21 cellular contexts compared by ENCODE assay signal in the genomic region with DNA sequence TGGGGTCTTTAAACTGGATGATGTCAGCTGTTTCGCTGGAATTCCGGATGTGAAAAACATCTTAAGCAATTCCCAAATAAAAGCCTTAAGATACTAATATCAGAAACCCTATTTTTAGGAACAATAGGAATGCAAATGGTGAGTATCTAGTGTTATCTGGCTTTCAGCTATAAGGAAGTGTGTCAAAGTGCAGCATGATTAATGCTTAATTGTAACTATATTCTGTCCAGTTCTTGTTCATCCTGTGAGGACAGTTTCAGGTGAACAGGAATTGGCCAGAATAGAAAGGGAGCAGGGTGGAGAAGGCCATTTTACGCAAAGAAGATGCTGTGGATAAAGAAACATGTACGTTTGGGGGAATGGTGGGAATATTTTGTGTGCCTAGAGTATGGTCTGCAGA.
"Had no signal": no experiment of that assay in that cellular context is flagged by ENCODE, and none has a peak within 500 bp of the region (broad histone marks: within the 10 kb centered on the region; RNA-seq: fewer than 3 reads in every experiment).

No MANE protein-coding gene starts in this region.

- H3K36me3 ChIP-seq: neutrophil, tibial artery had no signal

- H3K4me3 ChIP-seq: mucosa of descending colon, tibial artery had no signal

- H3K4me1 ChIP-seq: tibial artery had no signal

- H3K4me1 Mint-ChIP-seq: central memory CD8-positive, alpha-beta T cell; T-helper 17 cell had no signal

- H3K36me3 Mint-ChIP-seq: naive thymus-derived CD4-positive, alpha-beta T cell had no signal

- H3K27ac ChIP-seq: neutrophil, tibial artery had no signal

- H3K27me3 ChIP-seq: neutrophil, tibial artery had no signal

- H3K4me3 Mint-ChIP-seq: activated CD8-positive, alpha-beta T cell treated with anti-CD3 and anti-CD28 coated beads, Interleukin-2, amount 10 ng/mL, durations not matched to agents 7 days and 5 days; activated T-cell treated with anti-CD3 and anti-CD28 coated beads, Interleukin-2, amount 50 U/mL, for 72 hours; central memory CD8-positive, alpha-beta T cell; effector memory CD8-positive, alpha-beta T cell; naive thymus-derived CD4-positive, alpha-beta T cell; T-helper 17 cell; WTC11 had no signal

- FAIRE-seq: urothelium cell line had no signal

- ATAC-seq: activated CD8-positive, alpha-beta T cell treated with anti-CD3 and anti-CD28 coated beads, Interleukin-2, amount 10 ng/mL, durations not matched to agents 7 days and 5 days; activated naive CD4-positive, alpha-beta T cell treated with anti-CD3 and anti-CD28 coated beads, Interleukin-2, amount 50 U/mL, for 72 hours; activated T-cell treated with anti-CD3 and anti-CD28 coated beads, Interleukin-2, amount 50 U/mL, for 72 hours; effector memory CD8-positive, alpha-beta T cell; left lobe of liver; mucosa of descending colon; naive thymus-derived CD4-positive, alpha-beta T cell; T-helper 17 cell; WTC11 had no signal

- DNase-seq: activated CD4-positive, alpha-beta T cell treated with anti-CD3 and anti-CD28 coated beads for 48 hours; activated CD8-positive, alpha-beta memory T cell treated with anti-CD3 and anti-CD28 coated beads, Interleukin-2, amount 50 U/mL, for 48 hours; activated CD8-positive, alpha-beta T cell treated with anti-CD3 and anti-CD28 coated beads, Interleukin-2, amount 10 ng/mL, durations not matched to agents 7 days and 5 days; activated gamma-delta T cell; activated T-cell treated with anti-CD3 and anti-CD28 coated beads, Interleukin-2, amount 50 U/mL, for 72 hours; cortex of kidney; effector memory CD8-positive, alpha-beta T cell; mucosa of descending colon; naive thymus-derived CD4-positive, alpha-beta T cell; posterior cingulate gyrus; retina; stimulated activated CD4-positive, alpha-beta T cell treated with anti-CD3 and anti-CD28 coated beads, Interleukin-4, amount 100 ng/mL, for 24 hours; stimulated activated naive CD4-positive, alpha-beta T cell; T-helper 17 cell; tibial artery had no signal

- H3K27ac Mint-ChIP-seq: activated CD8-positive, alpha-beta T cell treated with anti-CD3 and anti-CD28 coated beads, Interleukin-2, amount 10 ng/mL, durations not matched to agents 7 days and 5 days; activated naive CD4-positive, alpha-beta T cell treated with anti-CD3 and anti-CD28 coated beads, Interleukin-2, amount 50 U/mL, for 72 hours; activated T-cell treated with anti-CD3 and anti-CD28 coated beads, Interleukin-2, amount 50 U/mL, for 72 hours; effector memory CD8-positive, alpha-beta T cell; naive thymus-derived CD4-positive, alpha-beta T cell; T-helper 17 cell had no signal

- H3K9me3 ChIP-seq: mucosa of descending colon, neutrophil, tibial artery had no signal

- H3K9me3 Mint-ChIP-seq: activated naive CD4-positive, alpha-beta T cell treated with anti-CD3 and anti-CD28 coated beads, Interleukin-2, amount 50 U/mL, for 72 hours; activated T-cell treated with anti-CD3 and anti-CD28 coated beads, Interleukin-2, amount 50 U/mL, for 72 hours; central memory CD8-positive, alpha-beta T cell; effector memory CD8-positive, alpha-beta T cell had no signal
